Comparison of ENCODE assay signal across 8 cellular contexts in the genomic region with DNA sequence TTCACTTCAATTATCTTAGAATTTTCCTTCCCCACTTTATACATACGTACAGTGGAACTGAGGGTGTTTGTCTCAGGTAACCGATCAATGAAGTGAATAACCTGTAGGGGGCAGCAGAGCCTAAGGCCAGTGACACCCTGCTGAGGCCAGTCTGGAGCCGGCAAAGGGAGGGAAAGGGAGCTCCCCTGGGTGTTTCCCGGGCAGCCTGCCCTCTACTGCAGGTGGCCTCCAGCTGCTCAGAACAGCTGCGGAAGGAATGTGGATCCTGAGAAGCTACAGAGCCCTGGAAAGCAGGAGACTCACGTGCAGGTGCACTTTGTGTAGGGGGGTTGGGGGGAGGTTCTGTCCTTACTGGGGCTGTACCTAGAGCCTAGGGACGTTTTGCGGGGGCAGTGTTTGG. TPM values are rescaled to one million over a fixed set of nuclear protein-coding genes. Genes with fewer than 3 reads are reported as not detected.
DNase-seq lines count a peak whose midpoint lies in the region; ATAC-seq and TF ChIP-seq lines count a peak whose summit lies in the region.

No MANE protein-coding gene starts in this region.

- TF ChIP-seq CTCF in PC-9 (conservative IDR thresholded peaks at IDR 0.05): peak; percentile 93

- H3F3A ChIP-seq in PC-9 (ENCODE audit: insufficient read depth, low read depth): peaks cover 5% of the 10 kb centered on the region; the same call in 1 of the 2 replicates

- no peaks in the 10 kb centered on the region for H3K27me3 ChIP-seq in PC-9 (ENCODE audit: insufficient read depth, low read depth)

- H3K27ac Mint-ChIP-seq in activated T-cell treated with anti-CD3 and anti-CD28 coated beads, Interleukin-2, amount 50 U/mL, for 72 hours: no peak overlapping the region
- H3K27ac Mint-ChIP-seq in naive B cell: peak overlapping the region in 2 of 6 donors; percentile 72 to 85

- POLR2A ChIA-PET in PC-9 (lab: Charles Lee; ENCODE audit: unreplicated experiment): no interaction called here

- no peaks in the 10 kb centered on the region for H3K9me2 ChIP-seq in PC-9 (ENCODE audit: insufficient read depth)

- H3K4me1 ChIP-seq in PC-9 (replicated peaks; ENCODE audit: insufficient read depth): no peaks in the 10 kb centered on the region

- no peaks in the 10 kb centered on the region for H3K27me3 Mint-ChIP-seq in activated T-cell treated with anti-CD3 and anti-CD28 coated beads, Interleukin-2, amount 50 U/mL, for 72 hours (ENCODE audit: low read depth)
- no peaks in the 10 kb centered on the region for H3K27me3 Mint-ChIP-seq in naive B cell

- H3K4me1 Mint-ChIP-seq in activated T-cell treated with anti-CD3 and anti-CD28 coated beads, Interleukin-2, amount 50 U/mL, for 72 hours (ENCODE audit: low read depth): peaks cover 11% of the 10 kb centered on the region
- H3K4me1 Mint-ChIP-seq in naive B cell: peaks cover 20 to 26% (median 26%) of the 10 kb centered on the region in 3 donors

- no peak overlapping the region for H3K4me2 ChIP-seq in PC-9

- H3K27ac ChIP-seq in PC-9: no peak overlapping the region

- no peaks in the 10 kb centered on the region for H3K36me3 ChIP-seq in PC-9 (ENCODE audit: low read depth)

- CTCF ChIA-PET in PC-9 (lab: Charles Lee): interaction anchor here (0.5 to 1.4 kb wide), 14 partner anchors 11 to 874 kb away, joined by 3 to 8 read pairs (median 5); partner anchors contain the start of gene ZNF20

- H3K79me2 ChIP-seq in PC-9 (ENCODE audit: low read depth): no peaks in the 10 kb centered on the region

- no TSS peak for BruUV-seq in PC-9 (replicated peaks; lab: Mats Ljungman, UMichigan)

- DNase-seq in SIG-M5 treated with dmso at 0.1 percent for 504 hours (lab: John Stamatoyannopoulos, UW; ENCODE audit: unreplicated experiment) (peak; percentile 39), SIG-M5 (lab: John Stamatoyannopoulos, UW) (no peak), KG1 (lab: John Stamatoyannopoulos, UW) (peak; percentile 76), PC-9 (peak; percentile 76 to 82), fibroblast of gingiva (ENCODE audit: low read depth) (peak; percentile 85), naive B cell (peak; percentile 75)
- DNase-seq in activated T-cell treated with anti-CD3 and anti-CD28 coated beads, Interleukin-2, amount 50 U/mL, for 72 hours: peak; percentile 83 to 85
- peak; percentile 55 to 66 for DNase-seq in stimulated activated CD8-positive, alpha-beta memory T cell treated with anti-CD3 and anti-CD28 coated beads, Interleukin-7, amount 100 ng/mL, for 4 hours (ENCODE audit: low read depth in 2 of 2)

- ATAC-seq in activated T-cell treated with anti-CD3 and anti-CD28 coated beads, Interleukin-2, amount 50 U/mL, for 72 hours (replicated peaks in 1 of 2): peak; percentile 61 to 73
- peak; percentile 57 to 59 for ATAC-seq in naive B cell (ENCODE audit: low read depth in 2 of 2)

- H2AFZ ChIP-seq in PC-9: no peak overlapping the region

- no peak overlapping the region for H3K4me3 ChIP-seq in PC-9

- peaks cover 3 to 4% of the 10 kb centered on the region in 2 donors for H3K36me3 Mint-ChIP-seq in activated T-cell treated with anti-CD3 and anti-CD28 coated beads, Interleukin-2, amount 50 U/mL, for 72 hours (ENCODE audit: insufficient read depth in 2 of 2)
- peaks cover 0 to 7% of the 10 kb centered on the region in 2 donors for H3K36me3 Mint-ChIP-seq in naive B cell

- intact Hi-C loops in PC-9 (cut with micrococcal nuclease; ENCODE audit: unreplicated experiment): loop anchor here (1.0 to 5.0 kb wide), 5 partner anchors 60 to 343 kb away; partner anchors contain the start of gene ZNF20

- peaks cover 2 to 5% of the 10 kb centered on the region in 2 donors for H3K9me3 Mint-ChIP-seq in activated T-cell treated with anti-CD3 and anti-CD28 coated beads, Interleukin-2, amount 50 U/mL, for 72 hours
- H3K9me3 Mint-ChIP-seq in naive B cell: peaks cover 0 to 7% (median 5%) of the 10 kb centered on the region in 7 donors

- peak overlapping the region; percentile 89 to 97 for H3K4me3 Mint-ChIP-seq in activated T-cell treated with anti-CD3 and anti-CD28 coated beads, Interleukin-2, amount 50 U/mL, for 72 hours
- H3K4me3 Mint-ChIP-seq in naive B cell: peak overlapping the region; percentile 91 to 96 (median 94)

- H3K9me3 ChIP-seq in PC-9 (ENCODE audit: insufficient read depth, low read depth): no peaks in the 10 kb centered on the region

- H4K20me1 ChIP-seq in PC-9 (ENCODE audit: insufficient read depth): no peaks in the 10 kb centered on the region

RNA-seq across cellular contexts. Expression of gene ZNF491, which starts 0.8 kb away (rescaled TPM):
- total RNA-seq in PC-9 (2021): not detected in 2 replicates
- total RNA-seq in activated T-cell treated with anti-CD3 and anti-CD28 coated beads, Interleukin-2, amount 50 U/mL, for 72 hours: 1 to 10 TPM in 1 of 2 donors, under 1 TPM in 1; 0.46 to 2.4 TPM
- under 1 TPM in 3 of 6 donors, not detected in 3; 0.25 to 0.40 (median 0.29) TPM for polyA plus RNA-seq in naive B cell (ENCODE audit: low read depth in 6 of 6)

RNA-seq across cellular contexts. Expression of gene ZNF440, which starts 16.6 kb away (rescaled TPM):
- total RNA-seq in PC-9 (2021): 12.5 and 13.1 TPM in 2 replicates
- total RNA-seq in activated T-cell treated with anti-CD3 and anti-CD28 coated beads, Interleukin-2, amount 50 U/mL, for 72 hours: 10 to 100 TPM; 10.2 to 11.2 TPM
- 1 to 10 TPM; 1.5 to 7.4 (median 3.2) TPM for polyA plus RNA-seq in naive B cell (ENCODE audit: low read depth in 6 of 6)

RNA-seq across cellular contexts. Expression of gene ZNF441, which starts 30.7 kb away (rescaled TPM):
- total RNA-seq in PC-9 (2021): 1.6 and 1.7 TPM in 2 replicates
- total RNA-seq in activated T-cell treated with anti-CD3 and anti-CD28 coated beads, Interleukin-2, amount 50 U/mL, for 72 hours: 1 to 10 TPM; 5.3 to 6.0 TPM
- polyA plus RNA-seq in naive B cell (ENCODE audit: low read depth in 6 of 6): 10 to 100 TPM in 5 of 6 donors, 1 to 10 TPM in 1; 5.9 to 16.0 (median 13.7) TPM

RNA-seq across cellular contexts. Expression of gene ZNF439, which starts 51.0 kb away (rescaled TPM):
- total RNA-seq in PC-9 (2021): 0.83 and 1.2 TPM in 2 replicates
- total RNA-seq in activated T-cell treated with anti-CD3 and anti-CD28 coated beads, Interleukin-2, amount 50 U/mL, for 72 hours: 10 to 100 TPM in 1 of 2 donors, 1 to 10 TPM in 1; 5.8 to 10.1 TPM
- polyA plus RNA-seq in naive B cell (ENCODE audit: low read depth in 6 of 6): 10 to 100 TPM in 1 of 6 donors, 1 to 10 TPM in 4, not detected in 1; 7.4 to 13.6 (median 9.3) TPM

RNA-seq across cellular contexts. Expression of gene ZNF823, which starts 58.7 kb away (rescaled TPM):
- 6.7 and 7.4 TPM in 2 replicates for total RNA-seq in PC-9 (2021)
- 1 to 10 TPM; 1.4 to 3.3 TPM for total RNA-seq in activated T-cell treated with anti-CD3 and anti-CD28 coated beads, Interleukin-2, amount 50 U/mL, for 72 hours
- polyA plus RNA-seq in naive B cell (ENCODE audit: low read depth in 6 of 6): 1 to 10 TPM in 5 of 6 donors, not detected in 1; 1.2 to 3.0 (median 1.7) TPM
